In the genomic region with DNA sequence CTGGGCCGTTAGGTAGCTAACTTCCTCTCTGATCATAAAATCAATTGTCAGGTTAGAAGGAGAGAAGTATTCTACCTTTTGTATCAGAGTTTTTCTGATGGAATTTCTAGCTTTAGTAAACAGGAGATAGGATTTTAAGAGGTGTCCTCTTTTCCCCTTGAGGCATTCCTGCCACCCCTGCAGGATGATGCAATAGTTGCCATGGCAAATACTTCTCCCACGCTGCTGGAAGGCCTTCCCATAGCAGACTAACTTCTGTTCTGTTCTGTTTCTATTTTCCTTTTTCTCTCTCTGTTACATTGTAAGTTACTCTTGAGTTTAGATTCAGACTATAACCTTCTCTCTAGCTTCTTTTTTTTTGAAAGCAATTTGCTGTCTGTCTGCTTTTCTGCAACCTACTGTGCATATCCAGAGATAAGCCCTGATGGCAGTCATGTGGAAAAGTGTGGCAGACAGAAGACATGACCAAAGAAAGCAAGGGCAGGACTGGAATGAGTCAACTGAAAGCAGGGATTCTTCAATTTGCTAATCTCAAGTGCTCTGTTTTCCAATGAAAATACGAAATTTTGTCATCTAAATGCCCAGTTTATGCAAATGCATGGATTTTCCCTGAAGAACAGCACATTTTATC, we compare ENCODE assay signal across 19 cellular contexts.
DNase-seq lines count a peak whose midpoint lies in the region; ATAC-seq and TF ChIP-seq lines count a peak whose summit lies in the region.
"Had no signal": no experiment of that assay in that cellular context is flagged by ENCODE, and none has a peak within 500 bp of the region (broad histone marks: within the 10 kb centered on the region; RNA-seq: fewer than 3 reads in every experiment).

No MANE protein-coding gene starts in this region.

- H3K4me3 ChIP-seq in SK-N-MC (peak overlapping the region; percentile 2; the same call in 1 of the 2 replicates), fibroblast of the aortic adventitia (ENCODE audit: low read depth, low read length) (no peak overlapping the region), gastrocnemius medialis (no peak overlapping the region), PC-9 (no peak overlapping the region)
- H3K4me3 ChIP-seq: adrenal gland had no signal

- intact Hi-C loops in gastrocnemius medialis (cut with DNase I; ENCODE audit: low total_unique reads): no loop called here
- intact Hi-C loops in PC-9 (cut with micrococcal nuclease; ENCODE audit: unreplicated experiment): no loop called here

- H3F3A ChIP-seq in PC-9 (ENCODE audit: insufficient read depth, low read depth): no peaks in the 10 kb centered on the region

- H2AFZ ChIP-seq in PC-9: no peak overlapping the region

- H3K9me2 ChIP-seq in PC-9 (ENCODE audit: insufficient read depth): no peaks in the 10 kb centered on the region

- in situ Hi-C loops in gastrocnemius medialis (cut with MboI; ENCODE audit: low sequenced_read_pairs in 4 of 4): no loop called here

- H3K36me3 ChIP-seq in SK-N-MC (ENCODE audit: insufficient read depth, low read length) (no peaks in the 10 kb centered on the region), gastrocnemius medialis (no peaks in the 10 kb centered on the region), PC-9 (ENCODE audit: low read depth) (no peaks in the 10 kb centered on the region)
- H3K36me3 ChIP-seq: adrenal gland had no signal

- peak overlapping the region; percentile 27; the same call in 1 of the 2 replicates for H3K27ac ChIP-seq in SK-N-MC
- no peak overlapping the region for H3K27ac ChIP-seq in gastrocnemius medialis
- H3K27ac ChIP-seq in PC-9: no peak overlapping the region
- H3K27ac ChIP-seq: adrenal gland had no signal

- no peaks in the 10 kb centered on the region for H3K79me2 ChIP-seq in PC-9 (ENCODE audit: low read depth)

- H3K27me3 ChIP-seq in gastrocnemius medialis (no peaks in the 10 kb centered on the region), PC-9 (ENCODE audit: insufficient read depth, low read depth) (no peaks in the 10 kb centered on the region)
- H3K27me3 ChIP-seq: adrenal gland had no signal

- H3K9me3 ChIP-seq in SK-N-MC (ENCODE audit: low read depth, low read length): no peaks in the 10 kb centered on the region
- H3K9me3 ChIP-seq in gastrocnemius medialis: no peaks in the 10 kb centered on the region
- no peaks in the 10 kb centered on the region for H3K9me3 ChIP-seq in PC-9 (ENCODE audit: insufficient read depth, low read depth)
- H3K9me3 ChIP-seq: adrenal gland had no signal

- no peak for ATAC-seq in gastrocnemius medialis
- ATAC-seq: naive thymus-derived CD8-positive, alpha-beta T cell; Panc1; sciatic nerve had no signal

- TF ChIP-seq POLR2A in gastrocnemius medialis (IDR thresholded peaks at IDR 0.05): no peak

- POLR2A ChIA-PET in PC-9 (lab: Charles Lee; ENCODE audit: unreplicated experiment): no interaction called here

- TF ChIP-seq CTCF in fibroblast of the aortic adventitia (IDR thresholded peaks at IDR 0.05; ENCODE audit: insufficient read depth, low read length): no peak
- no peak for TF ChIP-seq CTCF in gastrocnemius medialis (IDR thresholded peaks at IDR 0.05 in 4 of 5, conservative IDR thresholded peaks at IDR 0.05 in 1 of 5)
- TF ChIP-seq CTCF in PC-9 (conservative IDR thresholded peaks at IDR 0.05): no peak

- CTCF ChIA-PET in PC-9 (lab: Charles Lee): no interaction called here

- no peaks in the 10 kb centered on the region for H4K20me1 ChIP-seq in PC-9 (ENCODE audit: insufficient read depth)

- no peak overlapping the region for H3K4me2 ChIP-seq in PC-9

- H3K4me1 ChIP-seq in gastrocnemius medialis: no peaks in the 10 kb centered on the region
- no peaks in the 10 kb centered on the region for H3K4me1 ChIP-seq in PC-9 (replicated peaks; ENCODE audit: insufficient read depth)
- H3K4me1 ChIP-seq: adrenal gland had no signal

- BruUV-seq in PC-9 (replicated peaks; lab: Mats Ljungman, UMichigan): no TSS peak

- DNase-seq in ELR (ENCODE audit: low read depth): peak; percentile 9
- DNase-seq in SK-N-MC (ENCODE audit: low read depth, low spot score): peak; percentile 42
- peak; percentile 7 for DNase-seq in fibroblast of the aortic adventitia (ENCODE audit: low read depth)
- DNase-seq in occipital lobe (lab: John Stamatoyannopoulos, UW): peak; percentile 36
- DNase-seq in DMS79 treated with DMSO at 0.1 percent for 48 hours (lab: John Stamatoyannopoulos, UW): no peak
- no peak for DNase-seq in gastrocnemius medialis
- DNase-seq in effector CD4-positive, alpha-beta T cell: no peak
- DNase-seq in PC-9: no peak
- DNase-seq: activated CD4-positive, alpha-beta T cell treated with anti-CD3 and anti-CD28 coated beads for 48 hours; adrenal gland; CD4-positive, CD25-positive, alpha-beta regulatory T cell; GF-D8; kidney; naive thymus-derived CD8-positive, alpha-beta T cell; NCI-H1436 treated with DMSO at 0.1 percent for 48 hours; NCI-H446 treated with DMSO at 0.1 percent for 48 hours; stimulated activated naive CD4-positive, alpha-beta T cell had no signal

- H3K9ac ChIP-seq in SK-N-MC (ENCODE audit: insufficient read length): no peak overlapping the region

Comparison
In these comparisons a context has a peak if more than half of its experiments do, and no peak if none do; other contexts are left out.
1. DNase-seq: peak in ELR (single experiment), SK-N-MC (single experiment), fibroblast of the aortic adventitia (single experiment) and occipital lobe (single experiment); none in DMS79 treated with DMSO at 0.1 percent for 48 hours (single experiment), gastrocnemius medialis (0 of 2), effector CD4-positive, alpha-beta T cell (single experiment) and PC-9 (0 of 2).